Comparison of ENCODE assay signal across 1 cellular context in genomic region chr21:46063227-46063626, GRCh38.
TF ChIP-seq lines count a peak whose summit lies in the region.

No MANE protein-coding gene starts in this region.

TF ChIP-seq in IMR-90, 13 proteins besides CTCF, POLR2A, EP300 and RAD21 (continued from another document):
- TF ChIP-seq RCOR1 (IDR thresholded peaks at IDR 0.05; ENCODE audit: insufficient replicate concordance, low read length) (no peak), NFE2L2 (IDR thresholded peaks at IDR 0.05; ENCODE audit: low read depth, low read length) (no peak), CHD1 (IDR thresholded peaks at IDR 0.05; ENCODE audit: low read depth, low read length) (no peak), FOS (IDR thresholded peaks at IDR 0.05; ENCODE audit: low read depth, low read length) (no peak), MAFK (IDR thresholded peaks at IDR 0.05; ENCODE audit: low read depth, low read length) (no peak), MAZ (IDR thresholded peaks at IDR 0.05; ENCODE audit: borderline replicate concordance, low read depth, low read length) (no peak), ELK1 (IDR thresholded peaks at IDR 0.05; ENCODE audit: borderline replicate concordance, low read depth, low read length) (no peak), BHLHE40 (IDR thresholded peaks at IDR 0.05; ENCODE audit: low read depth, low read length) (no peak), MXI1 (IDR thresholded peaks at IDR 0.05; ENCODE audit: borderline replicate concordance, low read depth, low read length) (no peak)
